Comparison of ENCODE assay signal across 13 cellular contexts in the genomic region with DNA sequence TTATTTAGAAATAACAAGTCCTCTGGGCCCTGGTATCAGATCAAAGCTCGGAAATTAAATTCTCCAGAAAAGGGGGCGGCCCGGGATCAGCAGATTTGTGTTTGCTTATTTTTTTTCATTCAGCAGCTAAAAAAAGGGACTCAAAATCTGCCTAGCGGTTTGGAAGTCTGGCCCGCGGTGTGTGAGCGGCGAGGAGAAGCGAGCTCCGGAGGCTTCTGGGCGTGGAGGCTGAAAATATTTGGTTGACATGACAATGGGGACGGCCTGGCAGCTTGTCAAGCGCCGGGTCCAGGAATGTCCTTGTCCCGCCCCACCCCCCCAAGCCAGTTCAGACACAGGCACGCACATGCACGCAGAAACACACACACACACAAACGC. TPM values are rescaled to one million over a fixed set of nuclear protein-coding genes. Genes with fewer than 3 reads are reported as not detected.
DNase-seq lines count a peak whose midpoint lies in the region; ATAC-seq, FAIRE-seq and TF ChIP-seq lines count a peak whose summit lies in the region.
"Had no signal": no experiment of that assay in that cellular context is flagged by ENCODE, and none has a peak within 500 bp of the region (broad histone marks: within the 10 kb centered on the region; RNA-seq: fewer than 3 reads in every experiment).

No MANE protein-coding gene starts in this region.

- peak; percentile 91 for ATAC-seq in left ventricle myocardium superior
- no peak for ATAC-seq in GM18873 (IDR thresholded peaks at IDR 0.05; ENCODE audit: low FRiP score, unreplicated experiment)
- ATAC-seq in GM21381 (IDR thresholded peaks at IDR 0.05; ENCODE audit: unreplicated experiment) = no peak

- DNase-seq in G401 (ENCODE audit: low spot score) = peak; percentile 53
- DNase-seq in adrenal gland = peak in 4 of 7 donors; percentile 45 to 69 (median 51)
- peak; percentile 90 for DNase-seq in left ventricle myocardium superior
- peak; percentile 64 for DNase-seq in small intestine
- no peak for DNase-seq in NCI-H526 treated with DMSO at 0.1 percent for 48 hours (lab: John Stamatoyannopoulos, UW)
- no peak for DNase-seq in OCI-LY7 (ENCODE audit: low spot score)

- no peaks in the 10 kb centered on the region for H3K36me3 ChIP-seq in adrenal gland (replicated peaks in 1 of 2)
- H3K36me3 ChIP-seq in small intestine (ENCODE audit: control insufficient read depth in 2 of 2, insufficient read depth in 2 of 2, low read length in 2 of 2) = no peaks in the 10 kb centered on the region
- no peaks in the 10 kb centered on the region for H3K36me3 ChIP-seq in OCI-LY7 (ENCODE audit: insufficient read depth, low read length)
- H3K36me3 ChIP-seq: HAP-1 had no signal

- H3K27ac ChIP-seq in adrenal gland = peak overlapping the region in 1 of 5 donors; percentile 63
- no peak overlapping the region for H3K27ac ChIP-seq in small intestine (ENCODE audit: low read depth in 1 of 2, low read length in 1 of 2)
- no peak overlapping the region for H3K27ac ChIP-seq in OCI-LY7 (ENCODE audit: low read depth, low read length, poor library complexity, severe bottlenecking)
- H3K27ac ChIP-seq: KMS-11 had no signal

- POLR2A ChIA-PET in OCI-LY7 (lab: Charles Lee) = no interaction called here

- BruUV-seq in OCI-LY7 (replicated peaks; lab: Mats Ljungman, UMichigan) = no TSS peak

- CTCF ChIA-PET in OCI-LY7 (lab: Charles Lee; ENCODE audit: unreplicated experiment) = no interaction called here

- H3K9me3 ChIP-seq in adrenal gland (replicated peaks in 1 of 3) = no peaks in the 10 kb centered on the region
- H3K9me3 ChIP-seq in small intestine (ENCODE audit: control insufficient read depth, low read depth) = no peaks in the 10 kb centered on the region
- H3K9me3 ChIP-seq in OCI-LY7 (ENCODE audit: low read length) = 0 out of 2 replicates have a peak, but pooled peaks cover 10% of the 10 kb centered on the region

- intact Hi-C loops in adrenal gland (cut with DNase I) = loop anchor here in 1 of 2 donors (10.0 kb wide), 1 partner anchor 111 kb away; no protein-coding TSS in a partner anchor
- intact Hi-C loops in left ventricle myocardium superior (cut with micrococcal nuclease) = no loop called here
- intact Hi-C loops in OCI-LY7 (cut with micrococcal nuclease; ENCODE audit: unreplicated experiment) = no loop called here

- H4K20me1 ChIP-seq in OCI-LY7 (ENCODE audit: insufficient read depth, low read length) = no peaks in the 10 kb centered on the region

- H3K9me2 ChIP-seq in OCI-LY7 (ENCODE audit: insufficient read depth, low read length) = no peaks in the 10 kb centered on the region

- H3K4me2 ChIP-seq in OCI-LY7 (ENCODE audit: low read length) = no peak overlapping the region
- H3K4me2 ChIP-seq: KMS-11 had no signal

- H2AFZ ChIP-seq in OCI-LY7 (ENCODE audit: low read length) = no peak overlapping the region

- no peak for FAIRE-seq in small intestine (lab: Jason Lieb, UNC)

- H3K4me3 ChIP-seq in adrenal gland = peak overlapping the region in 1 of 4 donors; percentile 39
- H3K4me3 ChIP-seq in small intestine (ENCODE audit: low read depth in 1 of 2, low read length in 2 of 2) = no peak overlapping the region
- no peak overlapping the region for H3K4me3 ChIP-seq in OCI-LY7 (ENCODE audit: low read depth, low read length, poor library complexity, severe bottlenecking)

- in situ Hi-C loops in G401 (cut with HindIII; ENCODE audit: low sequenced_read_pairs) = loop anchor here (10.0 kb wide), 1 partner anchor 331 kb away; no protein-coding TSS in a partner anchor

- H3K27me3 ChIP-seq in adrenal gland = peaks cover 6% of the 10 kb centered on the region
- no peaks in the 10 kb centered on the region for H3K27me3 ChIP-seq in small intestine (ENCODE audit: control insufficient read depth in 2 of 2, insufficient read depth in 2 of 2, low read length in 2 of 2)

- TF ChIP-seq POLR2A in adrenal gland (IDR thresholded peaks at IDR 0.05) = no peak

- TF ChIP-seq CTCF in adrenal gland (IDR thresholded peaks at IDR 0.05) (no peak), OCI-LY7 (conservative IDR thresholded peaks at IDR 0.05; ENCODE audit: low read length) (no peak)

- no peaks in the 10 kb centered on the region for H3K79me2 ChIP-seq in OCI-LY7 (ENCODE audit: insufficient read depth, low read depth, low read length)

- H3K4me1 ChIP-seq in adrenal gland (replicated peaks in 1 of 2) (peaks cover 11 to 12% of the 10 kb centered on the region in 2 donors), small intestine (ENCODE audit: control insufficient read depth in 2 of 2, insufficient read depth in 1 of 2, low read depth in 1 of 2, low read length in 1 of 2) (peaks cover 3 to 6% of the 10 kb centered on the region in 2 donors), OCI-LY7 (ENCODE audit: insufficient read depth, low read length, poor library complexity, severe bottlenecking) (no peaks in the 10 kb centered on the region)
- H3K4me1 ChIP-seq: HAP-1 had no signal

- WGBS in adrenal gland, 4 donors = 27 to 50% (median 32%) methylated on average over 10 to 18 of the region's 18 CpGs
- WGBS in small intestine, 3 donors = 12 to 32% (median 21%) methylated on average over 18 of the region's 18 CpGs

RNA-seq across cellular contexts. Expression of gene FOXL3, which starts 43.4 kb away (rescaled TPM):
- not detected in 2 replicates for total RNA-seq in G401 (2014; rRNA removed; shearing (Covaris generic))
- not detected for total RNA-seq in adrenal gland
- not detected for polyA plus RNA-seq in adrenal gland
- not detected for total RNA-seq in left ventricle myocardium superior
- not detected for polyA plus RNA-seq in small intestine
- not detected in 2 replicates for total RNA-seq in OCI-LY7 (2014; rRNA removed; shearing (Covaris generic))
- total RNA-seq in OCI-LY7 (2022) = not detected in 2 replicates
- total RNA-seq: activated T-cell treated with anti-CD3 and anti-CD28 coated beads, Interleukin-2, amount 50 U/mL, for 4 hours; progenitor cell of endocrine pancreas; SK-MEL-5 had no signal

Comparison
In these comparisons a context has a peak if more than half of its experiments do, and no peak if none do; other contexts are left out.
1. DNase-seq: peak in G401 (single experiment), adrenal gland (4 of 7), left ventricle myocardium superior (single experiment) and small intestine (single experiment); none in NCI-H526 treated with DMSO at 0.1 percent for 48 hours (single experiment) and OCI-LY7 (single experiment).